In genomic region chr22:19292262-19293230, GRCh38 we compare ENCODE assay signal across 8 cellular contexts. TPM values are rescaled to one million over a fixed set of nuclear protein-coding genes. Genes with fewer than 3 reads are reported as not detected.
DNase-seq lines count a peak whose midpoint lies in the region; ATAC-seq and TF ChIP-seq lines count a peak whose summit lies in the region.

No MANE protein-coding gene starts in this region.

- H3K27me3 ChIP-seq in body of pancreas, result no peaks in the 10 kb centered on the region

- peaks cover 60% of the 10 kb centered on the region for H3K27me3 Mint-ChIP-seq in activated naive CD4-positive, alpha-beta T cell treated with anti-CD3 and anti-CD28 coated beads, Interleukin-2, amount 10 ng/mL, durations not matched to agents 7 days and 5 days

- DNase-seq in activated naive CD4-positive, alpha-beta T cell treated with anti-CD3 and anti-CD28 coated beads, Interleukin-2, amount 10 ng/mL, durations not matched to agents 7 days and 5 days, result peak; percentile 48
- no peak for DNase-seq in activated naive CD4-positive, alpha-beta T cell treated with Interleukin-2 at 50 U/mL for 16 hours
- DNase-seq in NCI-H187 treated with DMSO at 0.1 percent for 48 hours (lab: John Stamatoyannopoulos, UW), result peak; percentile 2
- DNase-seq in body of pancreas, result peak; percentile 31 to 56 (median 46)
- peak; percentile 27 to 32 for DNase-seq in left colon
- peak in 7 of 49 donors; percentile 10 to 43 (median 29) for DNase-seq in substantia nigra (lab: John Stamatoyannopoulos, UW)

- H3K4me3 Mint-ChIP-seq in activated naive CD4-positive, alpha-beta T cell treated with anti-CD3 and anti-CD28 coated beads, Interleukin-2, amount 10 ng/mL, durations not matched to agents 7 days and 5 days, result peak overlapping the region; percentile 87

- no peak for TF ChIP-seq CTCF in body of pancreas (IDR thresholded peaks at IDR 0.05)

- ATAC-seq in body of pancreas, result peak; percentile 43
- peak; percentile 49 for ATAC-seq in left colon
- ATAC-seq in GM21825 (IDR thresholded peaks at IDR 0.05; ENCODE audit: unreplicated experiment), result no peak
- no peak for ATAC-seq in GM19351 (IDR thresholded peaks at IDR 0.05; ENCODE audit: unreplicated experiment)

- no peaks in the 10 kb centered on the region for H3K9me3 Mint-ChIP-seq in activated naive CD4-positive, alpha-beta T cell treated with anti-CD3 and anti-CD28 coated beads, Interleukin-2, amount 10 ng/mL, durations not matched to agents 7 days and 5 days

- intact Hi-C loops in body of pancreas (cut with DNase I) (no loop called here), left colon (cut with DNase I, micrococcal nuclease) (no loop called here)

- H3K36me3 ChIP-seq in body of pancreas (replicated peaks in 1 of 2; ENCODE audit: insufficient read depth in 1 of 2, low read depth in 2 of 2), result no peaks in the 10 kb centered on the region

- peak overlapping the region; percentile 52 to 83 (median 78) for H3K27ac ChIP-seq in body of pancreas
- peak overlapping the region; percentile 67 for H3K27ac ChIP-seq in substantia nigra (ENCODE audit: low read depth, low read length, poor library complexity, severe bottlenecking)

- peaks cover 17% of the 10 kb centered on the region for H3K4me1 ChIP-seq in body of pancreas

- H3K4me1 Mint-ChIP-seq in activated naive CD4-positive, alpha-beta T cell treated with anti-CD3 and anti-CD28 coated beads, Interleukin-2, amount 10 ng/mL, durations not matched to agents 7 days and 5 days, result peaks cover 26% of the 10 kb centered on the region

- peak overlapping the region; percentile 54 to 56 for H3K4me3 ChIP-seq in body of pancreas

- peak in 2 of 3 donors; percentile 31 to 39 for TF ChIP-seq POLR2A in body of pancreas (IDR thresholded peaks at IDR 0.05)

- H3K36me3 Mint-ChIP-seq in activated naive CD4-positive, alpha-beta T cell treated with anti-CD3 and anti-CD28 coated beads, Interleukin-2, amount 10 ng/mL, durations not matched to agents 7 days and 5 days, result no peaks in the 10 kb centered on the region

- WGBS in body of pancreas, 2 donors, result 44 to 64% methylated on average over 24 to 32 of the region's 32 CpGs

- CTCF ChIA-PET in activated naive CD4-positive, alpha-beta T cell treated with anti-CD3 and anti-CD28 coated beads, Interleukin-2, amount 10 ng/mL, durations not matched to agents 7 days and 5 days (lab: Charles Lee), result no interaction called here

- no peaks in the 10 kb centered on the region for H3K9me3 ChIP-seq in body of pancreas

- peak overlapping the region; percentile 82 for H3K27ac Mint-ChIP-seq in activated naive CD4-positive, alpha-beta T cell treated with anti-CD3 and anti-CD28 coated beads, Interleukin-2, amount 10 ng/mL, durations not matched to agents 7 days and 5 days

RNA-seq across cellular contexts. Expression of gene CLTCL1, which starts 1.0 kb away (rescaled TPM):
- 1 to 10 TPM in 1 of 2 donors, under 1 TPM in 1; 0.66 to 2.3 TPM for total RNA-seq in body of pancreas
- 1 to 10 TPM; 2.1 to 4.6 TPM for total RNA-seq in left colon

Comparison
In these comparisons a context has a peak if more than half of its experiments do, and no peak if none do; other contexts are left out.
1. ATAC-seq: peak in body of pancreas (single experiment) and left colon (single experiment); none in GM21825 (single experiment) and GM19351 (single experiment).